ENCODE assay signal across 10 cellular contexts in genomic region chr14:103110681-103111296, GRCh38. TPM values are rescaled to one million over a fixed set of nuclear protein-coding genes. Genes with fewer than 3 reads are reported as not detected.
DNase-seq lines count a peak whose midpoint lies in the region; FAIRE-seq and TF ChIP-seq lines count a peak whose summit lies in the region.
"Had no signal": no experiment of that assay in that cellular context is flagged by ENCODE, and none has a peak within 500 bp of the region (broad histone marks: within the 10 kb centered on the region; RNA-seq: fewer than 3 reads in every experiment).

No MANE protein-coding gene starts in this region.

- H3K9ac ChIP-seq in kidney (ENCODE audit: low read length in 2 of 2) = no peak overlapping the region

- H3K9me3 ChIP-seq in PC-9 (ENCODE audit: insufficient read depth, low read depth) (no peaks in the 10 kb centered on the region), kidney (ENCODE audit: control insufficient read depth in 1 of 2, low read length in 2 of 2) (no peaks in the 10 kb centered on the region), suprapubic skin (no peaks in the 10 kb centered on the region)

- TF ChIP-seq CTCF in PC-9 (conservative IDR thresholded peaks at IDR 0.05) = no peak
- no peak for TF ChIP-seq CTCF in kidney (IDR thresholded peaks at IDR 0.05; ENCODE audit: borderline replicate concordance, extremely low read depth, insufficient read depth)
- TF ChIP-seq CTCF in suprapubic skin (IDR thresholded peaks at IDR 0.05) = no peak

- H3K36me3 Mint-ChIP-seq in IgD-negative memory B cell = no peaks in the 10 kb centered on the region

- H3K4me3 Mint-ChIP-seq in IgD-negative memory B cell = peak overlapping the region in 1 of 4 donors; percentile 87

- no peak for FAIRE-seq in kidney (lab: Jason Lieb, UNC)
- FAIRE-seq: bronchial epithelial cell had no signal

- peak overlapping the region in 2 of 3 donors; percentile 48 to 81 for H3K27ac Mint-ChIP-seq in IgD-negative memory B cell

- intact Hi-C loops in PC-9 (cut with micrococcal nuclease; ENCODE audit: unreplicated experiment) (loop anchor here (1.0 kb wide), 2 partner anchors 19 to 51 kb away; no protein-coding TSS in a partner anchor), kidney (cut with DNase I) (no loop called here)

- no peak for TF ChIP-seq POLR2A in suprapubic skin (IDR thresholded peaks at IDR 0.05)

- H3K9me2 ChIP-seq in PC-9 (ENCODE audit: insufficient read depth) = no peaks in the 10 kb centered on the region

- peak overlapping the region; percentile 90 for H3K27ac ChIP-seq in PC-9
- H3K27ac ChIP-seq in kidney (ENCODE audit: low read depth in 2 of 2, low read length in 2 of 2) = peak overlapping the region; percentile 43 to 53
- H3K27ac ChIP-seq in suprapubic skin = peak overlapping the region; percentile 67

- peaks cover under 1% of the 10 kb centered on the region for H3K27me3 Mint-ChIP-seq in IgD-negative memory B cell

- peaks cover 68% of the 10 kb centered on the region for H3K4me1 ChIP-seq in PC-9 (replicated peaks; ENCODE audit: insufficient read depth)
- peaks cover 6 to 14% of the 10 kb centered on the region in 2 donors for H3K4me1 ChIP-seq in kidney (ENCODE audit: control insufficient read depth in 1 of 2, insufficient read depth in 1 of 2, low read depth in 1 of 2, low read length in 2 of 2)
- peaks cover 50% of the 10 kb centered on the region for H3K4me1 ChIP-seq in suprapubic skin

- H3K27me3 ChIP-seq in PC-9 (ENCODE audit: insufficient read depth, low read depth) (no peaks in the 10 kb centered on the region), suprapubic skin (peaks cover 4% of the 10 kb centered on the region)

- no peaks in the 10 kb centered on the region for H3K79me2 ChIP-seq in PC-9 (ENCODE audit: low read depth)

- no peaks in the 10 kb centered on the region for H3K36me3 ChIP-seq in PC-9 (ENCODE audit: low read depth)
- H3K36me3 ChIP-seq in kidney (ENCODE audit: control insufficient read depth in 1 of 2, insufficient read depth in 2 of 2, low read length in 2 of 2) = no peaks in the 10 kb centered on the region
- no peaks in the 10 kb centered on the region for H3K36me3 ChIP-seq in suprapubic skin

- no peak overlapping the region for H2AFZ ChIP-seq in PC-9

- H3K4me3 ChIP-seq in PC-9 (peak overlapping the region; percentile 49; the same call in 1 of the 2 replicates), kidney (ENCODE audit: low read length in 2 of 2) (no peak overlapping the region), suprapubic skin (no peak overlapping the region)

- WGBS in suprapubic skin = 53% methylated on average over 15 of the region's 15 CpGs

- peaks cover 67% of the 10 kb centered on the region for H3F3A ChIP-seq in PC-9 (ENCODE audit: insufficient read depth, low read depth)

- H3K9me3 Mint-ChIP-seq in IgD-negative memory B cell = no peaks in the 10 kb centered on the region

- DNase-seq in PC-9 = peak; percentile 93
- peak; percentile 88 for DNase-seq in kidney
- DNase-seq in suprapubic skin (ENCODE audit: low spot score in 2 of 2) = no peak
- no peak for DNase-seq in NCI-H82 treated with DMSO at 0.1 percent for 48 hours (lab: John Stamatoyannopoulos, UW; ENCODE audit: unreplicated experiment)
- no peak for DNase-seq in stimulated activated CD4-positive, alpha-beta T cell treated with anti-CD3 and anti-CD28 coated beads, Interleukin-4, amount 100 ng/mL, for 4 hours
- DNase-seq in iPS-NIHi7 (ENCODE audit: extremely low spot score) = no peak
- DNase-seq: activated CD4-positive, alpha-beta T cell treated with anti-CD3 and anti-CD28 coated beads for 1 hour; stimulated activated CD4-positive, alpha-beta T cell treated with anti-CD3 and anti-CD28 coated beads, Interleukin-1b, Interleukin-23, amount 100 ng/mL, for 48 hours had no signal

- H3K4me2 ChIP-seq in PC-9 = peak overlapping the region; percentile 88

- POLR2A ChIA-PET in PC-9 (lab: Charles Lee; ENCODE audit: unreplicated experiment) = interaction anchor here (0.5 to 0.7 kb wide), 5 partner anchors 10 to 223 kb away, joined by 3 to 5 read pairs (median 3); partner anchors contain the start of gene EIF5

- CTCF ChIA-PET in PC-9 (lab: Charles Lee) = interaction anchor here (0.8 to 1.0 kb wide), 2 partner anchors 17 to 19 kb away, joined by 3 to 5 read pairs; no protein-coding TSS in a partner anchor

- H4K20me1 ChIP-seq in PC-9 (ENCODE audit: insufficient read depth) = no peaks in the 10 kb centered on the region

- H3K4me1 Mint-ChIP-seq in IgD-negative memory B cell = peaks cover 10 to 18% (median 12%) of the 10 kb centered on the region in 3 donors

- TSS peak; percentile 64 for BruUV-seq in PC-9 (replicated peaks; lab: Mats Ljungman, UMichigan)

- no peak for TF ChIP-seq EP300 in suprapubic skin (IDR thresholded peaks at IDR 0.05)

RNA-seq across cellular contexts. Expression of gene TNFAIP2, which starts 12.5 kb away (rescaled TPM):
- polyA plus RNA-seq in IgD-negative memory B cell (not detected), kidney (ENCODE audit: insufficient read depth, low read depth, low replicate concordance) (42.9 TPM)
- total RNA-seq in PC-9 (2021) (291 and 366 TPM in 2 replicates), kidney (301 TPM), suprapubic skin (10 to 100 TPM; 11.9 to 23.3 (median 16.4) TPM)

RNA-seq across cellular contexts. Expression of gene EXOC3L4, which starts 16.3 kb away (rescaled TPM):
- polyA plus RNA-seq in IgD-negative memory B cell (not detected), kidney (ENCODE audit: insufficient read depth, low read depth, low replicate concordance) (15.6 TPM)
- total RNA-seq in PC-9 (2021) (0.38 and 1.7 TPM in 2 replicates), kidney (11.6 TPM), suprapubic skin (1 to 10 TPM in 1 of 4 donors, not detected in 3; 1.5 TPM)
- total RNA-seq: bronchial epithelial cell had no signal

RNA-seq across cellular contexts. Expression of gene LBHD2, which starts 26.8 kb away (rescaled TPM):
- polyA plus RNA-seq in IgD-negative memory B cell (not detected), kidney (ENCODE audit: insufficient read depth, low read depth, low replicate concordance) (0.82 TPM)
- total RNA-seq in PC-9 (2021) (0.52 and 0.78 TPM in 2 replicates), kidney (not detected), suprapubic skin (not detected)
- total RNA-seq: bronchial epithelial cell had no signal

RNA-seq across cellular contexts. Expression of gene CDC42BPB, which starts 53.4 kb away (rescaled TPM):
- polyA plus RNA-seq in IgD-negative memory B cell = 1.2 TPM
- 203 and 209 TPM in 2 replicates for total RNA-seq in PC-9 (2021)
- 127 TPM for total RNA-seq in kidney
- polyA plus RNA-seq in kidney (ENCODE audit: insufficient read depth, low read depth, low replicate concordance) = 22.5 TPM
- total RNA-seq in suprapubic skin = 100 to 1,000 TPM; 105 to 178 (median 107) TPM

Comparison
In these comparisons a context has a peak if more than half of its experiments do, and no peak if none do; other contexts are left out.
1. DNase-seq: peak in PC-9 (2 of 2) and kidney (single experiment); none in suprapubic skin (0 of 2), NCI-H82 treated with DMSO at 0.1 percent for 48 hours (single experiment), stimulated activated CD4-positive, alpha-beta T cell treated with anti-CD3 and anti-CD28 coated beads, Interleukin-4, amount 100 ng/mL, for 4 hours (0 of 2) and iPS-NIHi7 (single experiment).
2. RNA of gene TNFAIP2, which starts 12.5 kb away (total RNA-seq): 291 to 366 TPM in PC-9 and 301 TPM in kidney (single experiment); 11.9 to 23.3 TPM in suprapubic skin; every median in the first group is over 10 times any median in the second.
3. Peak in every context shown above with its lines, with median percentiles within 50 percentile points of each other: H3K27ac ChIP-seq.